ENCODE assay signal across 17 cellular contexts in the genomic region with DNA sequence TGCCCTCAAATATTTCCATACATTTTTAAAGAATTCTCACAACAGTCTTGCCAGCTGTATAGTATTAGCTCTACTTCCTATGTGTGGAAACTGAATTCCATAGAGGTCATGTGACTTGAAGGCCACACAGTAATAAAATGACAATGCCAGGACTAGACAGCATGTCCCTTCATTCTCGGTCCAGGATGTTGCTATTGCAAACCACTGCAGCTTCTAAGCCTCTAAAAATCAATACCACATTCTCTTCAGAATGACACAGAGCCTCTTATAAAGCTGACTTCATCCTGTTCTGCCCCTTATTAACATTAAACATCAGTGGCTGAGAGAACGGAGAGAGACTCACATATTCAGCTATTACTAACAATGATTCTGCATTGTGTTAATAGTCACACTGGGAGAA.
DNase-seq lines count a peak whose midpoint lies in the region; ATAC-seq, FAIRE-seq and TF ChIP-seq lines count a peak whose summit lies in the region.
"Had no signal": no experiment of that assay in that cellular context is flagged by ENCODE, and none has a peak within 500 bp of the region (broad histone marks: within the 10 kb centered on the region; RNA-seq: fewer than 3 reads in every experiment).

No MANE protein-coding gene starts in this region.

- H3K36me3 ChIP-seq in HepG2 (replicated peaks in 1 of 2; ENCODE audit: control insufficient read depth in 1 of 2, insufficient read depth in 2 of 2, low read length in 2 of 2): no peaks in the 10 kb centered on the region
- no peaks in the 10 kb centered on the region for H3K36me3 ChIP-seq in right lobe of liver
- H3K36me3 ChIP-seq in MG63: no peaks in the 10 kb centered on the region
- H3K36me3 ChIP-seq: esophagus squamous epithelium, Peyer's patch had no signal

- H3K4me1 ChIP-seq in HepG2 (ENCODE audit: insufficient read depth, low read length) (no peaks in the 10 kb centered on the region), right lobe of liver (no peaks in the 10 kb centered on the region)
- H3K4me1 ChIP-seq: A549, esophagus squamous epithelium, Peyer's patch had no signal

- H3K4me3 ChIP-seq in HepG2 (replicated peaks in 1 of 3; ENCODE audit: insufficient read depth in 1 of 3, low read depth in 2 of 3, low read length in 3 of 3): no peak overlapping the region
- no peak overlapping the region for H3K4me3 ChIP-seq in right lobe of liver
- no peak overlapping the region for H3K4me3 ChIP-seq in MG63
- H3K4me3 ChIP-seq: A549, esophagus squamous epithelium, Peyer's patch had no signal

- H3K27ac ChIP-seq in HepG2 (ENCODE audit: extremely low read length, insufficient read depth, low read length) (no peak overlapping the region), right lobe of liver (no peak overlapping the region), RWPE1 (no peak overlapping the region)
- H3K27ac ChIP-seq: A549, esophagus squamous epithelium, Peyer's patch had no signal

- TF ChIP-seq RAD21 in HepG2 (CRISPR knock-in tag; IDR thresholded peaks at IDR 0.05): no peak

- TF ChIP-seq CTCF in HepG2 (CRISPR knock-in tag; IDR thresholded peaks at IDR 0.05) (no peak), right lobe of liver (IDR thresholded peaks at IDR 0.05) (no peak), RWPE1 (conservative IDR thresholded peaks at IDR 0.05; ENCODE audit: low read depth) (no peak)

- WGBS in HepG2 (ENCODE audit: low lambda C conversion rate): 18% methylated on average over 2 of the region's 2 CpGs
- WGBS in right lobe of liver (ENCODE audit: insufficient coverage, low coverage, low lambda C conversion rate, missing lambda C conversion rate): 38% methylated on average over 2 of the region's 2 CpGs

- no peak for FAIRE-seq in HepG2 (lab: Jason Lieb, UNC)
- FAIRE-seq: A549 had no signal

- CTCF ChIA-PET in HepG2 (lab: Yijun Ruan, JAX; ENCODE audit: low intra/inter-chr PET ratio, low total read pairs) (no interaction called here), RWPE1 (lab: Yijun Ruan, JAX) (no interaction called here)

- POLR2A ChIA-PET in HepG2 (lab: Yijun Ruan, JAX): no interaction called here
- POLR2A ChIA-PET in RWPE1 (lab: Yijun Ruan, JAX; ENCODE audit: low non-redundant PET): no interaction called here

- no peaks in the 10 kb centered on the region for H4K20me1 ChIP-seq in HepG2 (ENCODE audit: insufficient read depth, low read length)

- TF ChIP-seq EP300 in HepG2 (IDR thresholded peaks at IDR 0.05; ENCODE audit: low read depth in 2 of 2, low read length in 2 of 2): no peak
- no peak for TF ChIP-seq EP300 in HepG2 (CRISPR knock-in tag; IDR thresholded peaks at IDR 0.05; ENCODE audit: borderline replicate concordance)

- no TSS peak for BruUV-seq in HepG2 (replicated peaks; lab: Mats Ljungman, UMichigan)

- intact Hi-C loops in HepG2 (cut with micrococcal nuclease; ENCODE audit: unreplicated experiment) (no loop called here), right lobe of liver (cut with DNase I) (no loop called here)

- DNase-seq in HepG2 (ENCODE audit: low spot score) (peak; percentile 4), right lobe of liver (no peak), RPMI7951 (ENCODE audit: low read depth) (peak; percentile 10), fibroblast of peridontal ligament (ENCODE audit: extremely low read depth) (peak; percentile 25), GM19238 (ENCODE audit: insufficient read length, low spot score) (no peak), RWPE1 (ENCODE audit: low spot score) (no peak), MG63 (no peak)
- DNase-seq in NK-92 treated with Interleukin-12 subunit alpha and Interleukin-12 subunit beta, amount 100 ng/mL, for 24 hours (lab: John Stamatoyannopoulos, UW): no peak
- DNase-seq: activated CD8-positive, alpha-beta T cell treated with anti-CD3 and anti-CD28 coated beads for 36 hours; activated T-cell treated with anti-CD3 and anti-CD28 coated beads, Interleukin-2, amount 50 U/mL, for 4 hours; esophagus squamous epithelium; islet precursor cell; NCI-H187 treated with DMSO at 0.1 percent for 48 hours; NCI-H82; Peyer's patch; stimulated activated naive CD8-positive, alpha-beta T cell treated with anti-CD3 and anti-CD28 coated beads, Interleukin-15, Interleukin-2, amounts not matched to agents 100 U/mL and 50 U/mL, for 24 hours had no signal

- H3K27me3 ChIP-seq in HepG2 (ENCODE audit: control insufficient read depth in 1 of 2, insufficient read depth in 2 of 2, low read length in 2 of 2): no peaks in the 10 kb centered on the region
- no peaks in the 10 kb centered on the region for H3K27me3 ChIP-seq in right lobe of liver
- H3K27me3 ChIP-seq in MG63: no peaks in the 10 kb centered on the region
- H3K27me3 ChIP-seq: esophagus squamous epithelium, Peyer's patch had no signal

- H3K79me2 ChIP-seq in HepG2 (ENCODE audit: insufficient read depth, low read length): no peaks in the 10 kb centered on the region

- no peak overlapping the region for H2AFZ ChIP-seq in HepG2 (ENCODE audit: low read length)

- in situ Hi-C loops in HepG2 (cut with HindIII; ENCODE audit: extremely low pct_ligation_motif_present, low pct_unique_long_range_greater_than_20kb): no loop called here

- no peak for TF ChIP-seq POLR2A in HepG2 (IDR thresholded peaks at IDR 0.05; ENCODE audit: insufficient read depth in 1 of 2, low read depth in 2 of 2, low read length in 2 of 2)
- no peak for TF ChIP-seq POLR2A in right lobe of liver (IDR thresholded peaks at IDR 0.05)

- no peak overlapping the region for H3K4me2 ChIP-seq in HepG2 (ENCODE audit: low read depth, low read length)
- H3K4me2 ChIP-seq: A549 had no signal

- ATAC-seq in HepG2: no peak
- ATAC-seq in right lobe of liver: no peak
- ATAC-seq: A549; activated CD8-positive, alpha-beta T cell treated with anti-CD3 and anti-CD28 coated beads for 36 hours; activated T-cell treated with anti-CD3 and anti-CD28 coated beads, Interleukin-2, amount 50 U/mL, for 4 hours; stimulated activated naive CD8-positive, alpha-beta T cell treated with anti-CD3 and anti-CD28 coated beads, Interleukin-15, Interleukin-2, amounts not matched to agents 100 U/mL and 50 U/mL, for 24 hours had no signal

- no peak overlapping the region for H3K9ac ChIP-seq in HepG2 (ENCODE audit: insufficient read depth, low read depth, low read length)

- H3K9me3 ChIP-seq in HepG2 (ENCODE audit: low read length) (no peaks in the 10 kb centered on the region), right lobe of liver (no peaks in the 10 kb centered on the region), MG63 (no peaks in the 10 kb centered on the region)
- H3K9me3 ChIP-seq: A549, esophagus squamous epithelium, Peyer's patch had no signal

TF ChIP-seq in HepG2, 621 proteins besides CTCF, POLR2A, EP300 and RAD21:
- TF ChIP-seq, protein P1, sequence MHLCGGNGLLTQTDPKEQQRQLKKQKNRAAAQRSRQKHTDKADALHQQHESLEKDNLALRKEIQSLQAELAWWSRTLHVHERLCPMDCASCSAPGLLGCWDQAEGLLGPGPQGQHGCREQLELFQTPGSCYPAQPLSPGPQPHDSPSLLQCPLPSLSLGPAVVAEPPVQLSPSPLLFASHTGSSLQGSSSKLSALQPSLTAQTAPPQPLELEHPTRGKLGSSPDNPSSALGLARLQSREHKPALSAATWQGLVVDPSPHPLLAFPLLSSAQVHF (CRISPR knock-in tag; IDR thresholded peaks at IDR 0.05): no peak
- TF ChIP-seq MYC (CRISPR knock-in tag; IDR thresholded peaks at IDR 0.05; ENCODE audit: borderline replicate concordance) (no peak), ZNF274 (CRISPR knock-in tag; IDR thresholded peaks at IDR 0.05) (no peak), ZNF605 (CRISPR knock-in tag; IDR thresholded peaks at IDR 0.05) (no peak), MAFF (IDR thresholded peaks at IDR 0.05; ENCODE audit: low read depth, low read length) (no peak), KLF11 (CRISPR knock-in tag; IDR thresholded peaks at IDR 0.05) (no peak)

Comparison
In these comparisons a context has a peak if more than half of its experiments do, and no peak if none do; other contexts are left out.
1. DNase-seq: peak in HepG2 (single experiment), RPMI7951 (single experiment) and fibroblast of peridontal ligament (single experiment); none in right lobe of liver (0 of 3), GM19238 (single experiment), RWPE1 (single experiment), MG63 (single experiment) and NK-92 treated with Interleukin-12 subunit alpha and Interleukin-12 subunit beta, amount 100 ng/mL, for 24 hours (single experiment).